15 cellular contexts compared by ENCODE assay signal in the genomic region with DNA sequence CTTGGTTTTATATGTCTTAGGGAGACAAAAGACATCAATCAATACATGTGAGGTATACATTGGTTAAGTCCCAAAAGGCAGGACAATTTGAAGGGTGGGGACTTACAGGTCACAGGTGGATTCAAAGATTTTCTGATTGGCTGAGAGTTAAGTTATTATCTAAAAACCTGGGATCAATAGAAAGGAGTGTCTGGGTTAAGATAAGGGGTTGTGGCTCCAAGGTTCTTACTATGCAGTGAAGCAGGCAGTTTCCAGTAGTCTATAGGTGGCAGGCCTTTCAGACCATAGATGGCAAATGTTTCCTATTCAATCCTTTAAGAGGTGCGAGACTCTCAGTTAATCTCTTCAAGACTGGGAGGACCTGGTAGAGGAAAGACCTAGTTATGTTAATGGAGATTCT. TPM values are rescaled to one million over a fixed set of nuclear protein-coding genes. Genes with fewer than 3 reads are reported as not detected.
DNase-seq lines count a peak whose midpoint lies in the region; ATAC-seq and TF ChIP-seq lines count a peak whose summit lies in the region.
"Had no signal": no experiment of that assay in that cellular context is flagged by ENCODE, and none has a peak within 500 bp of the region (broad histone marks: within the 10 kb centered on the region; RNA-seq: fewer than 3 reads in every experiment).

No MANE protein-coding gene starts in this region.

- no peaks in the 10 kb centered on the region for H3K36me3 ChIP-seq in mesendoderm (ENCODE audit: control insufficient read depth, insufficient read depth, low read length)
- no peaks in the 10 kb centered on the region for H3K36me3 ChIP-seq in smooth muscle cell (ENCODE audit: low read depth)

- no peak overlapping the region for H4K8ac ChIP-seq in mesendoderm (ENCODE audit: low read depth, low read length)

- no peak overlapping the region for H2BK15ac ChIP-seq in mesendoderm (replicated peaks; ENCODE audit: low read depth)

- no peak overlapping the region for H2AFZ ChIP-seq in smooth muscle cell (ENCODE audit: low read depth)

- H3K4me2 ChIP-seq in mesendoderm (ENCODE audit: low read length) (no peak overlapping the region), smooth muscle cell (no peak overlapping the region)

- H3K4me3 ChIP-seq in mesendoderm (ENCODE audit: low read length): no peak overlapping the region
- no peak overlapping the region for H3K4me3 ChIP-seq in smooth muscle cell
- H3K4me3 ChIP-seq: BLaER1 had no signal

- DNase-seq in activated CD4-positive, alpha-beta T cell treated with anti-CD3 and anti-CD28 coated beads, Interleukin-2, amount 10 ng/mL, durations not matched to agents 24 days and 14 days: peak; percentile 35
- no peak for DNase-seq in activated CD4-positive, alpha-beta T cell treated with anti-CD3 and anti-CD28 coated beads, Interleukin-2, amount 50 U/mL, for 4 hours
- DNase-seq in mesendoderm (peak; percentile 81), smooth muscle cell (lab: John Stamatoyannopoulos, UW; ENCODE audit: unreplicated experiment) (no peak), osteocyte (ENCODE audit: extremely low spot score, unreplicated experiment) (no peak)
- DNase-seq: Caco-2; CD8-positive, alpha-beta memory T cell; DND-41; GDM1; HFFc6; IMR-90 had no signal

- no peak overlapping the region for H2AK5ac ChIP-seq in mesendoderm (ENCODE audit: low read length)

- H3K27ac Mint-ChIP-seq in activated CD4-positive, alpha-beta T cell treated with anti-CD3 and anti-CD28 coated beads, Interleukin-2, amount 10 ng/mL, durations not matched to agents 24 days and 14 days: no peak overlapping the region
- H3K27ac Mint-ChIP-seq in osteocyte (ENCODE audit: unreplicated experiment): no peak overlapping the region

- H4K5ac ChIP-seq in mesendoderm (ENCODE audit: low read length): no peak overlapping the region

- no peak overlapping the region for H2BK5ac ChIP-seq in mesendoderm (ENCODE audit: low read length)

- intact Hi-C loops in activated CD4-positive, alpha-beta T cell treated with anti-CD3 and anti-CD28 coated beads, Interleukin-2, amount 10 ng/mL, durations not matched to agents 24 days and 14 days (cut with micrococcal nuclease): no loop called here

- no peaks in the 10 kb centered on the region for H3K9me3 ChIP-seq in smooth muscle cell (replicated peaks; ENCODE audit: low read depth)
- H3K9me3 ChIP-seq: BLaER1 had no signal

- H3K18ac ChIP-seq in mesendoderm (ENCODE audit: low read length): no peak overlapping the region

- H2BK120ac ChIP-seq in mesendoderm (ENCODE audit: low read depth, low read length): no peak overlapping the region

- H3K4me3 Mint-ChIP-seq in activated CD4-positive, alpha-beta T cell treated with anti-CD3 and anti-CD28 coated beads, Interleukin-2, amount 10 ng/mL, durations not matched to agents 24 days and 14 days: no peak overlapping the region
- H3K4me3 Mint-ChIP-seq in osteocyte (ENCODE audit: unreplicated experiment): no peak overlapping the region
- H3K4me3 Mint-ChIP-seq: CD8-positive, alpha-beta memory T cell; HFFc6 had no signal

- H3K27me3 ChIP-seq in mesendoderm (ENCODE audit: insufficient read depth, low read length, poor library complexity) (no peaks in the 10 kb centered on the region), smooth muscle cell (ENCODE audit: low read depth) (no peaks in the 10 kb centered on the region)
- H3K27me3 ChIP-seq: BLaER1 had no signal

- H3K56ac ChIP-seq in mesendoderm (ENCODE audit: low read length): no peak overlapping the region

- H3K9ac ChIP-seq in mesendoderm (ENCODE audit: low read length) (no peak overlapping the region), smooth muscle cell (ENCODE audit: low read depth) (peak overlapping the region; percentile 81)
- H3K9ac ChIP-seq: BLaER1 had no signal

- H3K79me2 ChIP-seq in mesendoderm (ENCODE audit: control insufficient read depth, insufficient read depth, low read length) (no peaks in the 10 kb centered on the region), smooth muscle cell (ENCODE audit: low read depth) (no peaks in the 10 kb centered on the region)

- no peaks in the 10 kb centered on the region for H3K79me1 ChIP-seq in mesendoderm (ENCODE audit: low read length)

- H3K9me3 Mint-ChIP-seq in activated CD4-positive, alpha-beta T cell treated with anti-CD3 and anti-CD28 coated beads, Interleukin-2, amount 10 ng/mL, durations not matched to agents 24 days and 14 days: no peaks in the 10 kb centered on the region
- H3K9me3 Mint-ChIP-seq in osteocyte (ENCODE audit: unreplicated experiment): peaks cover 4% of the 10 kb centered on the region
- H3K9me3 Mint-ChIP-seq: HFFc6 had no signal

- no peak overlapping the region for H3K4ac ChIP-seq in mesendoderm (ENCODE audit: low read depth, low read length)

- no peak overlapping the region for H3K23ac ChIP-seq in mesendoderm (ENCODE audit: low read length)

- no peak for ATAC-seq in HG03521 (IDR thresholded peaks at IDR 0.05; ENCODE audit: unreplicated experiment)
- no peak for ATAC-seq in GM21367 (IDR thresholded peaks at IDR 0.05; ENCODE audit: unreplicated experiment)

- TF ChIP-seq CTCF in smooth muscle cell (IDR thresholded peaks at IDR 0.05; ENCODE audit: borderline replicate concordance, insufficient read depth, poor library complexity, severe bottlenecking): no peak
- no peak for TF ChIP-seq CTCF in osteocyte (IDR thresholded peaks at IDR 0.05)

- H3K27me3 Mint-ChIP-seq in activated CD4-positive, alpha-beta T cell treated with anti-CD3 and anti-CD28 coated beads, Interleukin-2, amount 10 ng/mL, durations not matched to agents 24 days and 14 days: no peaks in the 10 kb centered on the region
- no peaks in the 10 kb centered on the region for H3K27me3 Mint-ChIP-seq in osteocyte (ENCODE audit: unreplicated experiment)
- H3K27me3 Mint-ChIP-seq: CD8-positive, alpha-beta memory T cell had no signal

- no peak overlapping the region for H3K27ac ChIP-seq in mesendoderm (ENCODE audit: low read depth, low read length)
- peak overlapping the region; percentile 99 for H3K27ac ChIP-seq in smooth muscle cell (ENCODE audit: low read depth)
- H3K27ac ChIP-seq: 22Rv1, BLaER1 had no signal

- peaks cover 40% of the 10 kb centered on the region for H3K36me3 Mint-ChIP-seq in activated CD4-positive, alpha-beta T cell treated with anti-CD3 and anti-CD28 coated beads, Interleukin-2, amount 10 ng/mL, durations not matched to agents 24 days and 14 days (ENCODE audit: low read depth)
- H3K36me3 Mint-ChIP-seq in osteocyte (ENCODE audit: unreplicated experiment): peaks cover 52% of the 10 kb centered on the region

- no peaks in the 10 kb centered on the region for H4K20me1 ChIP-seq in smooth muscle cell (ENCODE audit: low read depth)
- H4K20me1 ChIP-seq: BLaER1 had no signal

- H3F3A ChIP-seq in smooth muscle cell (ENCODE audit: low read depth): peaks cover 15% of the 10 kb centered on the region

- H3K4me1 Mint-ChIP-seq in activated CD4-positive, alpha-beta T cell treated with anti-CD3 and anti-CD28 coated beads, Interleukin-2, amount 10 ng/mL, durations not matched to agents 24 days and 14 days: no peaks in the 10 kb centered on the region
- H3K4me1 Mint-ChIP-seq in osteocyte (ENCODE audit: unreplicated experiment): peaks cover 10% of the 10 kb centered on the region

- H3K4me1 ChIP-seq in mesendoderm (ENCODE audit: control insufficient read depth, low read depth, low read length) (no peaks in the 10 kb centered on the region), smooth muscle cell (ENCODE audit: low read depth) (peaks cover 12% of the 10 kb centered on the region)
- H3K4me1 ChIP-seq: Caco-2 had no signal

- WGBS in mesendoderm (ENCODE audit: extremely low coverage, insufficient coverage, low lambda C conversion rate): no CpG with 5 or more reads among the region's 1 CpG
- WGBS in smooth muscle cell (ENCODE audit: low lambda C conversion rate): 97% methylated on average over 1 of the region's 1 CpG

RNA-seq across cellular contexts. Expression of a gene that starts 42.1 kb away (rescaled TPM):
- 0.02 and 0.09 TPM in 2 replicates for total RNA-seq in activated CD4-positive, alpha-beta T cell treated with anti-CD3 and anti-CD28 coated beads, Interleukin-2, amount 10 ng/mL, durations not matched to agents 24 days and 14 days
- 0.55 TPM for polyA plus RNA-seq in mesendoderm (2013, experiment 1 of 2)
- 0.36 TPM for polyA plus RNA-seq in mesendoderm (2013, experiment 2 of 2)
- total RNA-seq in smooth muscle cell (1.3 and 4.3 TPM in 2 replicates), osteocyte (0.40 and 1.3 TPM in 2 replicates)
- 0.18 and 0.32 TPM in 2 replicates for polyA plus RNA-seq in smooth muscle cell
- polyA plus RNA-seq: IMR-90 had no signal

RNA-seq across cellular contexts. Expression of a gene that starts 51.9 kb away (rescaled TPM):
- total RNA-seq in activated CD4-positive, alpha-beta T cell treated with anti-CD3 and anti-CD28 coated beads, Interleukin-2, amount 10 ng/mL, durations not matched to agents 24 days and 14 days: 77.5 and 79.5 TPM in 2 replicates
- 71.4 TPM for polyA plus RNA-seq in mesendoderm (2013, experiment 1 of 2)
- polyA plus RNA-seq in mesendoderm (2013, experiment 2 of 2): 66.9 TPM
- total RNA-seq in smooth muscle cell (81.2 and 101 TPM in 2 replicates), osteocyte (41.6 and 46.5 TPM in 2 replicates)
- 21.1 and 24.2 TPM in 2 replicates for polyA plus RNA-seq in smooth muscle cell

Comparison
In these comparisons a context has a peak if more than half of its experiments do, and no peak if none do; other contexts are left out.
1. DNase-seq: peak in activated CD4-positive, alpha-beta T cell treated with anti-CD3 and anti-CD28 coated beads, Interleukin-2, amount 10 ng/mL, durations not matched to agents 24 days and 14 days (single experiment) and mesendoderm (single experiment); none in activated CD4-positive, alpha-beta T cell treated with anti-CD3 and anti-CD28 coated beads, Interleukin-2, amount 50 U/mL, for 4 hours (0 of 2), smooth muscle cell (single experiment) and osteocyte (single experiment).